9 cellular contexts compared by ENCODE assay signal in the genomic region with DNA sequence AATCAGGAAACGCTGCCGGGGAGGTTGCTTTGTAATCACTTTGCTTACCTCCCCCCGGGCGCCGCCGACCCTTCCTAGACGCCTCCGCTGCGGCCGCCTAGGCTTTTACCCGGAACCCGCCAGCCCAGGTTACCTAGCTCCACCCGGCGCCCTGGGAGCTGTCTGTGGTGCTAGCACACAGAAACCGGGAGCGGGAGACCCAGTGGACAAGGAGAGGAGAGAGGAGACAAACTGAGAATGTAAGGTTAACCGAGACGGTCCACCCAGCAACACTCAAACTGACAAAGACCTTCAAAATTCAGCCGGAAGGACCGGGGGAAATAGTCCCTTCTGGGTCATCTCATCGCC. TPM values are rescaled to one million over a fixed set of nuclear protein-coding genes. Genes with fewer than 3 reads are reported as not detected.
DNase-seq lines count a peak whose midpoint lies in the region; ATAC-seq, FAIRE-seq and TF ChIP-seq lines count a peak whose summit lies in the region.
"Had no signal": no experiment of that assay in that cellular context is flagged by ENCODE, and none has a peak within 500 bp of the region (broad histone marks: within the 10 kb centered on the region; RNA-seq: fewer than 3 reads in every experiment).

No MANE protein-coding gene starts in this region.

- no peak for FAIRE-seq in keratinocyte (lab: Jason Lieb, UNC)

- H3K27me3 ChIP-seq in keratinocyte (ENCODE audit: control insufficient read depth, extremely low read depth, insufficient read depth, low read length) (peaks cover 78% of the 10 kb centered on the region), suprapubic skin (peaks cover 100% of the 10 kb centered on the region)

- H3K27ac Mint-ChIP-seq in activated naive CD8-positive, alpha-beta T cell treated with anti-CD3 and anti-CD28 coated beads, Interleukin-2, amount 10 ng/mL, durations not matched to agents 7 days and 5 days: no peak overlapping the region
- no peak overlapping the region for H3K27ac Mint-ChIP-seq in stimulated activated memory B cell treated with anti-CD40 and anti-IgM and Interleukin-4, amounts not matched to agents 10 μg/mL and 1 μg/mL and 100 μg/mL, for 72 hours

- H3K9ac ChIP-seq in keratinocyte (ENCODE audit: control insufficient read depth, extremely low read depth, insufficient read depth, low read length): no peak overlapping the region

- no peak overlapping the region for H2AFZ ChIP-seq in keratinocyte (ENCODE audit: control insufficient read depth, low read length)

- H4K20me1 ChIP-seq in keratinocyte (ENCODE audit: control insufficient read depth, extremely low read depth, insufficient read depth, low read length): no peaks in the 10 kb centered on the region

- H3K4me3 ChIP-seq in keratinocyte (ENCODE audit: control insufficient read depth in 2 of 3, extremely low read depth in 1 of 3, insufficient read depth in 2 of 3, low read depth in 1 of 3, low read length in 3 of 3) (peak overlapping the region in 1 of 3 experiments; percentile 1), suprapubic skin (peak overlapping the region; percentile 29)

- no peaks in the 10 kb centered on the region for H3K4me1 ChIP-seq in keratinocyte (ENCODE audit: control insufficient read depth, extremely low read depth, insufficient read depth, low read length)
- peaks cover 23% of the 10 kb centered on the region for H3K4me1 ChIP-seq in suprapubic skin

- ATAC-seq in activated naive CD8-positive, alpha-beta T cell treated with anti-CD3 and anti-CD28 coated beads, Interleukin-2, amount 10 ng/mL, durations not matched to agents 7 days and 5 days (ENCODE audit: low read depth): no peak
- ATAC-seq in HG02884 (IDR thresholded peaks at IDR 0.05; ENCODE audit: unreplicated experiment): no peak
- no peak for ATAC-seq in stimulated activated memory B cell treated with anti-CD40 and anti-IgM and Interleukin-4, amounts not matched to agents 10 μg/mL and 1 μg/mL and 100 μg/mL, for 72 hours

- no peak overlapping the region for H3K27ac ChIP-seq in keratinocyte (ENCODE audit: control insufficient read depth, insufficient read depth, low read length)
- H3K27ac ChIP-seq in suprapubic skin: no peak overlapping the region

- no peak for TF ChIP-seq POLR2A in suprapubic skin (IDR thresholded peaks at IDR 0.05)

- no peaks in the 10 kb centered on the region for H3K36me3 ChIP-seq in keratinocyte (ENCODE audit: control insufficient read depth in 2 of 2, extremely low read depth in 1 of 2, insufficient read depth in 2 of 2, low read length in 2 of 2)
- no peaks in the 10 kb centered on the region for H3K36me3 ChIP-seq in suprapubic skin

- H3K9me3 ChIP-seq in keratinocyte (ENCODE audit: control insufficient read depth, low read depth, low read length) (no peaks in the 10 kb centered on the region), suprapubic skin (no peaks in the 10 kb centered on the region)

- H3K4me2 ChIP-seq in keratinocyte (ENCODE audit: control insufficient read depth, extremely low read depth, insufficient read depth, low read depth, low read length): peak overlapping the region; percentile 53

- H3K79me2 ChIP-seq in keratinocyte (ENCODE audit: control insufficient read depth, insufficient read depth, low read length): no peaks in the 10 kb centered on the region

- H3K36me3 Mint-ChIP-seq in activated naive CD8-positive, alpha-beta T cell treated with anti-CD3 and anti-CD28 coated beads, Interleukin-2, amount 10 ng/mL, durations not matched to agents 7 days and 5 days: no peaks in the 10 kb centered on the region
- H3K36me3 Mint-ChIP-seq in stimulated activated memory B cell treated with anti-CD40 and anti-IgM and Interleukin-4, amounts not matched to agents 10 μg/mL and 1 μg/mL and 100 μg/mL, for 72 hours: no peaks in the 10 kb centered on the region

- no peak for TF ChIP-seq CTCF in keratinocyte (optimal IDR thresholded peaks at IDR 0.05 in 1 of 3, IDR thresholded peaks at IDR 0.05 in 1 of 3, conservative IDR thresholded peaks at IDR 0.05 in 1 of 3; ENCODE audit: extremely low read depth in 1 of 3, insufficient read depth in 2 of 3, low read length in 3 of 3)
- TF ChIP-seq CTCF in suprapubic skin (IDR thresholded peaks at IDR 0.05): no peak

- H3K9me3 Mint-ChIP-seq in activated naive CD8-positive, alpha-beta T cell treated with anti-CD3 and anti-CD28 coated beads, Interleukin-2, amount 10 ng/mL, durations not matched to agents 7 days and 5 days: no peaks in the 10 kb centered on the region
- no peaks in the 10 kb centered on the region for H3K9me3 Mint-ChIP-seq in stimulated activated memory B cell treated with anti-CD40 and anti-IgM and Interleukin-4, amounts not matched to agents 10 μg/mL and 1 μg/mL and 100 μg/mL, for 72 hours

- DNase-seq in NCI-H82 (lab: John Stamatoyannopoulos, UW) (peak; percentile 73), NCI-H82 treated with DMSO at 0.1 percent for 48 hours (lab: John Stamatoyannopoulos, UW; ENCODE audit: unreplicated experiment) (no peak), keratinocyte (ENCODE audit: low read depth, low spot score) (no peak), suprapubic skin (ENCODE audit: low spot score in 2 of 2) (peak in 1 of 2 donors; percentile 79)
- DNase-seq in activated naive CD8-positive, alpha-beta T cell treated with anti-CD3 and anti-CD28 coated beads, Interleukin-2, amount 10 ng/mL, durations not matched to agents 7 days and 5 days: peak; percentile 44
- DNase-seq in NK-92 treated with Interleukin-12 subunit alpha and Interleukin-12 subunit beta, amount 100 ng/mL, for 24 hours (lab: John Stamatoyannopoulos, UW): no peak

- POLR2A ChIA-PET in activated naive CD8-positive, alpha-beta T cell treated with anti-CD3 and anti-CD28 coated beads, Interleukin-2, amount 10 ng/mL, durations not matched to agents 7 days and 5 days (lab: Charles Lee): no interaction called here

- peaks cover 90% of the 10 kb centered on the region for H3K27me3 Mint-ChIP-seq in activated naive CD8-positive, alpha-beta T cell treated with anti-CD3 and anti-CD28 coated beads, Interleukin-2, amount 10 ng/mL, durations not matched to agents 7 days and 5 days
- peaks cover 90% of the 10 kb centered on the region for H3K27me3 Mint-ChIP-seq in stimulated activated memory B cell treated with anti-CD40 and anti-IgM and Interleukin-4, amounts not matched to agents 10 μg/mL and 1 μg/mL and 100 μg/mL, for 72 hours

- H3K4me3 Mint-ChIP-seq in activated naive CD8-positive, alpha-beta T cell treated with anti-CD3 and anti-CD28 coated beads, Interleukin-2, amount 10 ng/mL, durations not matched to agents 7 days and 5 days: peak overlapping the region; percentile 50
- H3K4me3 Mint-ChIP-seq in stimulated activated memory B cell treated with anti-CD40 and anti-IgM and Interleukin-4, amounts not matched to agents 10 μg/mL and 1 μg/mL and 100 μg/mL, for 72 hours: no peak overlapping the region

- H3K4me1 Mint-ChIP-seq in activated naive CD8-positive, alpha-beta T cell treated with anti-CD3 and anti-CD28 coated beads, Interleukin-2, amount 10 ng/mL, durations not matched to agents 7 days and 5 days: peaks cover 9% of the 10 kb centered on the region
- peaks cover 25% of the 10 kb centered on the region for H3K4me1 Mint-ChIP-seq in stimulated activated memory B cell treated with anti-CD40 and anti-IgM and Interleukin-4, amounts not matched to agents 10 μg/mL and 1 μg/mL and 100 μg/mL, for 72 hours

- 2% methylated on average over 21 of the region's 21 CpGs for WGBS in suprapubic skin

- no peak for TF ChIP-seq EP300 in suprapubic skin (IDR thresholded peaks at IDR 0.05)

- dilution Hi-C loops in keratinocyte (cut with MboI; ENCODE audit: extremely low pct_ligation_motif_present, low sequenced_read_pairs): no loop called here

- H3K9me1 ChIP-seq in keratinocyte (ENCODE audit: control insufficient read depth, extremely low read depth, insufficient read depth, low read length): no peaks in the 10 kb centered on the region

RNA-seq across cellular contexts. Expression of a gene that starts 9.8 kb away (rescaled TPM):
- not detected for total RNA-seq in activated naive CD8-positive, alpha-beta T cell treated with anti-CD3 and anti-CD28 coated beads, Interleukin-2, amount 10 ng/mL, durations not matched to agents 7 days and 5 days
- not detected in 3 replicates for polyA plus RNA-seq in keratinocyte
- polyA plus RNA-seq in keratinocyte (2011; ENCODE audit: low read depth): not detected
- not detected in 2 replicates for polyA plus RNA-seq in keratinocyte (2011; cell fraction: cytosol; rRNA removed)
- polyA plus RNA-seq in keratinocyte (2011; cell fraction: nucleus; rRNA removed): not detected in 2 replicates
- polyA plus RNA-seq in keratinocyte (2012; ENCODE audit: low replicate concordance): not detected in 2 replicates
- polyA minus RNA-seq in keratinocyte: not detected in 3 replicates
- not detected for polyA minus RNA-seq in keratinocyte (2011; cell fraction: cytosol; rRNA and poly(A)+ RNA removed)
- polyA minus RNA-seq in keratinocyte (2011; cell fraction: nucleus; rRNA and poly(A)+ RNA removed): not detected in 2 replicates
- not detected for total RNA-seq in suprapubic skin
- total RNA-seq: aorta had no signal
- polyA plus RNA-seq: aorta had no signal

Comparison
In these comparisons a context has a peak if more than half of its experiments do, and no peak if none do; other contexts are left out.
1. DNase-seq: peak in NCI-H82 (single experiment) and activated naive CD8-positive, alpha-beta T cell treated with anti-CD3 and anti-CD28 coated beads, Interleukin-2, amount 10 ng/mL, durations not matched to agents 7 days and 5 days (single experiment); none in NCI-H82 treated with DMSO at 0.1 percent for 48 hours (single experiment), keratinocyte (single experiment) and NK-92 treated with Interleukin-12 subunit alpha and Interleukin-12 subunit beta, amount 100 ng/mL, for 24 hours (single experiment).